In genomic region chrX:45186643-45187026, GRCh38 we compare ENCODE assay signal across 8 cellular contexts. TPM values are rescaled to one million over a fixed set of nuclear protein-coding genes. Genes with fewer than 3 reads are reported as not detected.
DNase-seq lines count a peak whose midpoint lies in the region; ATAC-seq and TF ChIP-seq lines count a peak whose summit lies in the region.

No MANE protein-coding gene starts in this region.

- no peaks in the 10 kb centered on the region for H3K36me3 ChIP-seq in mesenchymal stem cell (ENCODE audit: control insufficient read depth in 1 of 2, insufficient read depth in 2 of 2, low read depth in 1 of 2, low read length in 2 of 2)

- no peak for DNase-seq in activated B cell treated with CpG ODN at 0.5 μM for 24 hours
- no peak for DNase-seq in mesenchymal stem cell
- no peak for DNase-seq in NCI-H2171 treated with DMSO at 0.1 percent for 48 hours (lab: John Stamatoyannopoulos, UW)
- DNase-seq in HUDEP-2 (lab: John Stamatoyannopoulos, UW; ENCODE audit: unreplicated experiment in 76 of 76): no peak
- no peak for DNase-seq in lower leg skin (ENCODE audit: low spot score in 2 of 2)
- DNase-seq in SKM-1 (lab: John Stamatoyannopoulos, UW; ENCODE audit: unreplicated experiment): no peak

- H3K9me3 ChIP-seq in mesenchymal stem cell (ENCODE audit: control insufficient read depth, low read length): no peaks in the 10 kb centered on the region

- no peak overlapping the region for H3K14ac ChIP-seq in mesenchymal stem cell (ENCODE audit: low read length in 2 of 2)

- H3K4me3 ChIP-seq in mesenchymal stem cell (ENCODE audit: insufficient read depth in 1 of 2, low read depth in 1 of 2, low read length in 2 of 2) (peak overlapping the region in 1 of 2 experiments; percentile 76), lower leg skin (ENCODE audit: low read depth, poor library complexity, severe bottlenecking) (no peak overlapping the region)

- no peak overlapping the region for H4K91ac ChIP-seq in mesenchymal stem cell (ENCODE audit: low read length)

- H3K23ac ChIP-seq in mesenchymal stem cell (ENCODE audit: low read length in 2 of 2): no peak overlapping the region

- peaks cover 17% of the 10 kb centered on the region for H3K4me1 Mint-ChIP-seq in activated B cell treated with CpG ODN at 0.5 μM for 24 hours

- POLR2A ChIA-PET in activated B cell treated with CpG ODN at 0.5 μM for 24 hours (lab: Charles Lee): no interaction called here

- no peak overlapping the region for H2BK15ac ChIP-seq in mesenchymal stem cell (ENCODE audit: low read depth, poor library complexity, severe bottlenecking)

- peak overlapping the region; percentile 83 for H3K4me3 Mint-ChIP-seq in activated B cell treated with CpG ODN at 0.5 μM for 24 hours

- H3K18ac ChIP-seq in mesenchymal stem cell (ENCODE audit: low read depth in 1 of 2, low read length in 2 of 2): no peak overlapping the region

- no peak overlapping the region for H3K27ac ChIP-seq in mesenchymal stem cell (ENCODE audit: low read length, poor library complexity, severe bottlenecking)

- no peak overlapping the region for H2AFZ ChIP-seq in mesenchymal stem cell (ENCODE audit: low read depth, low read length)

- H3K4me1 ChIP-seq in mesenchymal stem cell (ENCODE audit: control insufficient read depth, insufficient read depth, low read depth, low read length): peaks cover 2% of the 10 kb centered on the region

- WGBS in mesenchymal stem cell: 84% methylated on average over 2 of the region's 4 CpGs
- WGBS in lower leg skin, 2 donors: 36 to 40% methylated on average over 4 of the region's 4 CpGs

- peaks cover 0 to 39% of the 10 kb centered on the region in 2 experiments for H3K27me3 ChIP-seq in mesenchymal stem cell (ENCODE audit: control insufficient read depth in 1 of 2, insufficient read depth in 1 of 2, low read length in 2 of 2)

- H3K36me3 Mint-ChIP-seq in activated B cell treated with CpG ODN at 0.5 μM for 24 hours (ENCODE audit: low read depth): no peaks in the 10 kb centered on the region

- no peak for TF ChIP-seq POLR2A in lower leg skin (IDR thresholded peaks at IDR 0.05)

- H3K4ac ChIP-seq in mesenchymal stem cell (ENCODE audit: low read depth in 1 of 2, low read length in 2 of 2): no peak overlapping the region

- H2BK12ac ChIP-seq in mesenchymal stem cell (ENCODE audit: low read length in 2 of 2): no peak overlapping the region

- no peak overlapping the region for H4K8ac ChIP-seq in mesenchymal stem cell (ENCODE audit: low read length)

- intact Hi-C loops in activated B cell treated with CpG ODN at 0.5 μM for 24 hours (cut with micrococcal nuclease): loop anchor here (2.0 to 10.0 kb wide), 3 partner anchors 642 to 1350 kb away; partner anchors contain the start of gene FUNDC1
- intact Hi-C loops in lower leg skin (cut with DNase I; ENCODE audit: low total_unique reads): no loop called here

- CTCF ChIA-PET in activated B cell treated with CpG ODN at 0.5 μM for 24 hours (lab: Charles Lee): interaction anchor here (1.1 to 1.5 kb wide), 3 partner anchors 13 to 1351 kb away, joined by 3 to 6 read pairs (median 6); no protein-coding TSS in a partner anchor

- no peak overlapping the region for H3K27ac Mint-ChIP-seq in activated B cell treated with CpG ODN at 0.5 μM for 24 hours

- no peak overlapping the region for H2BK120ac ChIP-seq in mesenchymal stem cell (ENCODE audit: low read depth, low read length)

- no peaks in the 10 kb centered on the region for H3K79me1 ChIP-seq in mesenchymal stem cell (replicated peaks; ENCODE audit: low read length, poor library complexity, severe bottlenecking)

- no peak overlapping the region for H2AK5ac ChIP-seq in mesenchymal stem cell (ENCODE audit: low read length, severe bottlenecking)

- ATAC-seq in GM18499 (IDR thresholded peaks at IDR 0.05; ENCODE audit: insufficient read depth, unreplicated experiment) (peak; percentile 11), GM21619 (IDR thresholded peaks at IDR 0.05; ENCODE audit: unreplicated experiment) (peak; percentile 15), activated B cell treated with CpG ODN at 0.5 μM for 24 hours (ENCODE audit: low read depth) (no peak)

- no peaks in the 10 kb centered on the region for H3K27me3 Mint-ChIP-seq in activated B cell treated with CpG ODN at 0.5 μM for 24 hours

- peak overlapping the region; percentile 18 for H3K9ac ChIP-seq in mesenchymal stem cell (ENCODE audit: low read length)

- H3K4me2 ChIP-seq in mesenchymal stem cell (ENCODE audit: low read length, poor library complexity, severe bottlenecking): no peak overlapping the region

- no peak overlapping the region for H2BK5ac ChIP-seq in mesenchymal stem cell (ENCODE audit: low read depth, low read length, poor library complexity, severe bottlenecking)

- no peaks in the 10 kb centered on the region for H3K9me3 Mint-ChIP-seq in activated B cell treated with CpG ODN at 0.5 μM for 24 hours

- peak; percentile 21 for TF ChIP-seq CTCF in activated B cell treated with CpG ODN at 0.5 μM for 24 hours (IDR thresholded peaks at IDR 0.05)
- no peak for TF ChIP-seq CTCF in lower leg skin (IDR thresholded peaks at IDR 0.05)

RNA-seq across cellular contexts. Expression of gene DIPK2B, which starts 14.0 kb away (rescaled TPM):
- total RNA-seq in activated B cell treated with CpG ODN at 0.5 μM for 24 hours: not detected in 2 replicates
- polyA plus RNA-seq in mesenchymal stem cell (2013, experiment 1 of 2): not detected
- not detected for polyA plus RNA-seq in mesenchymal stem cell (2013, experiment 2 of 2)
- total RNA-seq in lower leg skin: 10 to 100 TPM in 1 of 4 donors, 1 to 10 TPM in 3; 3.1 to 10.9 (median 6.8) TPM
